27 cellular contexts compared by ENCODE assay signal in genomic region chr3:169022457-169022856, GRCh38.
"Had no signal": no experiment of that assay in that cellular context is flagged by ENCODE, and none has a peak within 500 bp of the region (broad histone marks: within the 10 kb centered on the region; RNA-seq: fewer than 3 reads in every experiment).

No MANE protein-coding gene starts in this region.

- H3K27me3 ChIP-seq: body of pancreas, cardiac muscle cell, foreskin keratinocyte, heart right ventricle, neutrophil, upper lobe of left lung had no signal

- DNase-seq: activated CD4-positive, alpha-beta T cell treated with anti-CD3 and anti-CD28 coated beads for 36 hours; activated CD4-positive, CD25-positive, alpha-beta regulatory T cell; activated CD8-positive, alpha-beta memory T cell treated with anti-CD3 and anti-CD28 coated beads, Interleukin-2, amount 10 ng/mL, durations not matched to agents 7 days and 5 days; activated CD8-positive, alpha-beta T cell treated with anti-CD3 and anti-CD28 coated beads, Interleukin-2, amount 10 ng/mL, durations not matched to agents 7 days and 5 days; activated naive CD8-positive, alpha-beta T cell treated with anti-CD3 and anti-CD28 coated beads, Interleukin-2, amount 50 U/mL, for 24 hours; activated T-cell treated with anti-CD3 and anti-CD28 coated beads, Interleukin-2, amount 50 U/mL, for 48 hours; body of pancreas; cerebellar nuclear complex; cortex of kidney; effector memory CD8-positive, alpha-beta T cell; erythroblast; foreskin keratinocyte; heart right ventricle; naive B cell; nephron progenitor cell; stimulated activated CD4-positive, alpha-beta T cell treated with anti-CD3 and anti-CD28 coated beads, Interleukin-12 subunit alpha, Interleukin-12 subunit beta, amount 100 ng/mL, for 4 hours; stimulated activated CD4-positive, alpha-beta T cell treated with anti-CD3 and anti-CD28 coated beads, Interleukin-4, amount 100 ng/mL, for 1 hour; stimulated activated naive CD8-positive, alpha-beta T cell treated with anti-CD3 and anti-CD28 coated beads, Interleukin-15, Interleukin-2, amounts not matched to agents 100 U/mL and 50 U/mL, for 24 hours; upper lobe of left lung had no signal

- H3K27ac Mint-ChIP-seq: activated CD4-positive, alpha-beta T cell treated with anti-CD3 and anti-CD28 coated beads for 36 hours; activated CD8-positive, alpha-beta memory T cell treated with anti-CD3 and anti-CD28 coated beads, Interleukin-2, amount 10 ng/mL, durations not matched to agents 7 days and 5 days; activated CD8-positive, alpha-beta T cell treated with anti-CD3 and anti-CD28 coated beads, Interleukin-2, amount 10 ng/mL, durations not matched to agents 7 days and 5 days; activated naive CD4-positive, alpha-beta T cell treated with anti-CD3 and anti-CD28 coated beads, Interleukin-2, amount 50 U/mL, for 24 hours; activated naive CD8-positive, alpha-beta T cell treated with anti-CD3 and anti-CD28 coated beads, Interleukin-2, amount 50 U/mL, for 24 hours; activated T-helper 2 cell treated with anti-CD3 and anti-CD28 coated beads, Interferon-gamma antibody, Interleukin-2, Interleukin-4, amounts not matched to agents 10 μg/mL and 5 μg/mL and 100 μg/mL, durations not matched to agents 14 hours and 24 hours and 36 hours; effector memory CD8-positive, alpha-beta T cell; mesothelial cell of epicardium; nephron progenitor cell had no signal

- H3K4me3 ChIP-seq: body of pancreas, cardiac muscle cell, heart right ventricle, skin epidermis, thoracic aorta, upper lobe of left lung had no signal

- H3K4me1 Mint-ChIP-seq: activated CD4-positive, alpha-beta T cell treated with anti-CD3 and anti-CD28 coated beads for 36 hours; activated CD8-positive, alpha-beta memory T cell treated with anti-CD3 and anti-CD28 coated beads, Interleukin-2, amount 10 ng/mL, durations not matched to agents 7 days and 5 days; activated naive CD4-positive, alpha-beta T cell treated with anti-CD3 and anti-CD28 coated beads, Interleukin-2, amount 50 U/mL, for 24 hours; activated naive CD8-positive, alpha-beta T cell treated with anti-CD3 and anti-CD28 coated beads, Interleukin-2, amount 50 U/mL, for 24 hours; naive B cell; nephron progenitor cell had no signal

- H3K9me3 Mint-ChIP-seq: activated naive CD4-positive, alpha-beta T cell treated with anti-CD3 and anti-CD28 coated beads, Interleukin-2, amount 50 U/mL, for 24 hours; activated naive CD8-positive, alpha-beta T cell treated with anti-CD3 and anti-CD28 coated beads, Interleukin-2, amount 50 U/mL, for 24 hours; activated T-helper 2 cell treated with anti-CD3 and anti-CD28 coated beads, Interferon-gamma antibody, Interleukin-2, Interleukin-4, amounts not matched to agents 10 μg/mL and 5 μg/mL and 100 μg/mL, durations not matched to agents 14 hours and 24 hours and 36 hours; effector memory CD8-positive, alpha-beta T cell; naive B cell; nephron progenitor cell had no signal

- ATAC-seq: activated CD4-positive, alpha-beta T cell treated with anti-CD3 and anti-CD28 coated beads for 36 hours; activated CD8-positive, alpha-beta memory T cell treated with anti-CD3 and anti-CD28 coated beads, Interleukin-2, amount 10 ng/mL, durations not matched to agents 7 days and 5 days; activated CD8-positive, alpha-beta T cell treated with anti-CD3 and anti-CD28 coated beads, Interleukin-2, amount 10 ng/mL, durations not matched to agents 7 days and 5 days; activated naive CD8-positive, alpha-beta T cell treated with anti-CD3 and anti-CD28 coated beads, Interleukin-2, amount 50 U/mL, for 24 hours; body of pancreas; effector memory CD8-positive, alpha-beta T cell; foreskin keratinocyte; heart right ventricle; sciatic nerve; stimulated activated naive CD8-positive, alpha-beta T cell treated with anti-CD3 and anti-CD28 coated beads, Interleukin-15, Interleukin-2, amounts not matched to agents 100 U/mL and 50 U/mL, for 24 hours had no signal

- H3K27ac ChIP-seq: body of pancreas, cardiac muscle cell, foreskin keratinocyte, heart right ventricle, neutrophil, skin epidermis, thoracic aorta, upper lobe of left lung had no signal

- H3K27me3 Mint-ChIP-seq: activated CD4-positive, alpha-beta T cell treated with anti-CD3 and anti-CD28 coated beads for 36 hours; activated CD8-positive, alpha-beta memory T cell treated with anti-CD3 and anti-CD28 coated beads, Interleukin-2, amount 10 ng/mL, durations not matched to agents 7 days and 5 days; activated naive CD4-positive, alpha-beta T cell treated with anti-CD3 and anti-CD28 coated beads, Interleukin-2, amount 50 U/mL, for 24 hours; effector memory CD8-positive, alpha-beta T cell; naive B cell had no signal

- H3K9me3 ChIP-seq: body of pancreas, heart right ventricle, neutrophil, thoracic aorta, upper lobe of left lung had no signal

- H3K4me3 Mint-ChIP-seq: activated CD4-positive, alpha-beta T cell treated with anti-CD3 and anti-CD28 coated beads for 36 hours; activated CD8-positive, alpha-beta memory T cell treated with anti-CD3 and anti-CD28 coated beads, Interleukin-2, amount 10 ng/mL, durations not matched to agents 7 days and 5 days; activated CD8-positive, alpha-beta T cell treated with anti-CD3 and anti-CD28 coated beads, Interleukin-2, amount 10 ng/mL, durations not matched to agents 7 days and 5 days; activated naive CD4-positive, alpha-beta T cell treated with anti-CD3 and anti-CD28 coated beads, Interleukin-2, amount 50 U/mL, for 24 hours; activated naive CD8-positive, alpha-beta T cell treated with anti-CD3 and anti-CD28 coated beads, Interleukin-2, amount 50 U/mL, for 24 hours; effector memory CD8-positive, alpha-beta T cell; mesothelial cell of epicardium; naive B cell; nephron progenitor cell had no signal

- H3K36me3 ChIP-seq: cardiac muscle cell, heart right ventricle, neutrophil, thoracic aorta, upper lobe of left lung had no signal

- H3K4me1 ChIP-seq: body of pancreas, upper lobe of left lung had no signal

- H3K36me3 Mint-ChIP-seq: activated CD8-positive, alpha-beta memory T cell treated with anti-CD3 and anti-CD28 coated beads, Interleukin-2, amount 10 ng/mL, durations not matched to agents 7 days and 5 days; activated naive CD4-positive, alpha-beta T cell treated with anti-CD3 and anti-CD28 coated beads, Interleukin-2, amount 50 U/mL, for 24 hours; mesothelial cell of epicardium; naive B cell had no signal
